In the genomic region with DNA sequence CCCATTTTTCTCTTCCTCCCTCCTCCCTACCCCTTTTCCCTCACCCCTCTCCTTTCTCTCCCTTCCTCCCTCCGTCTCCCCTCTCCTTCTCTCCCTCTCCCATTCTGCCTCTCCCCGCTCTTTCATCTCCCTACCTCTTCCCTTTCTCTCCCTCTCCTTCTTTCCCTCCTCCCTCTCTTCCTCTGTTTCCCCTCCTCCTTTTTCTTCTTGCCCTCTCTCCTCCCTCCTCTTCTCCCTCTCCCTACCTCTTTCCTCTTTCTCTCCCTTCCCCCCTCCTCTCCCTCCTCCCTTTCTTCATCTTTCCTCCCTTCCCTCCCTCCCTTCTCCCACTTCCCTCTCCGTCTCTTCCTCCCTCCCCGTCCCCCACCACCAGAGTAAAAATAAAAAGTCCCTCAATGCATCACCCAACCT, we compare ENCODE assay signal across 14 cellular contexts. TPM values are rescaled to one million over a fixed set of nuclear protein-coding genes. Genes with fewer than 3 reads are reported as not detected.
DNase-seq lines count a peak whose midpoint lies in the region; ATAC-seq, FAIRE-seq and TF ChIP-seq lines count a peak whose summit lies in the region.
"Had no signal": no experiment of that assay in that cellular context is flagged by ENCODE, and none has a peak within 500 bp of the region (broad histone marks: within the 10 kb centered on the region; RNA-seq: fewer than 3 reads in every experiment).

No MANE protein-coding gene starts in this region.

- H2AK5ac ChIP-seq in IMR-90 (ENCODE audit: low read depth, low read length): no peak overlapping the region
- no peak overlapping the region; the same call in 1 of the 2 replicates for H2AK5ac ChIP-seq in H1 (ENCODE audit: low read depth, low read length)

- no peaks in the 10 kb centered on the region for H3K9me3 ChIP-seq in IMR-90 (ENCODE audit: control insufficient read depth, insufficient read depth, low read length)
- H3K9me3 ChIP-seq in H1 (ENCODE audit: insufficient read depth in 2 of 2, low read depth in 1 of 2, low read length in 1 of 2): peaks cover under 1 to 6% of the 10 kb centered on the region in 2 experiments
- peaks cover 0 to 2% of the 10 kb centered on the region in 2 donors for H3K9me3 ChIP-seq in kidney (ENCODE audit: control insufficient read depth in 1 of 2, low read length in 2 of 2)
- no peaks in the 10 kb centered on the region for H3K9me3 ChIP-seq in stomach
- H3K9me3 ChIP-seq: BE2C, Peyer's patch had no signal

- H3K27ac ChIP-seq in IMR-90 (ENCODE audit: insufficient read depth, low read length): peak overlapping the region; percentile 17; the same call in 1 of the 2 replicates
- peak overlapping the region; percentile 75 for H3K27ac ChIP-seq in H1 (ENCODE audit: low read depth, low read length)
- H3K27ac ChIP-seq in kidney (ENCODE audit: low read depth in 2 of 2, low read length in 2 of 2): peak overlapping the region; percentile 80 to 84
- peak overlapping the region; percentile 62 to 80 (median 66) for H3K27ac ChIP-seq in stomach
- H3K27ac ChIP-seq: Peyer's patch had no signal

- H3K9me1 ChIP-seq in IMR-90 (ENCODE audit: insufficient read depth, low read length): no peaks in the 10 kb centered on the region

- H4K8ac ChIP-seq in IMR-90 (ENCODE audit: low read depth in 2 of 2, low read length in 2 of 2) (peak overlapping the region in 1 of 2 experiments; percentile 62; a peak in 2 of 4 replicates), H1 (ENCODE audit: extremely low read depth, insufficient read depth, low read length) (no peak overlapping the region)

- peak overlapping the region; percentile 68 for H2AK9ac ChIP-seq in IMR-90 (replicated peaks; ENCODE audit: low read depth, low read length, poor library complexity)

- H2BK5ac ChIP-seq in IMR-90 (ENCODE audit: low read depth, low read length, poor library complexity, severe bottlenecking) (no peak overlapping the region), H1 (ENCODE audit: low read depth, low read length) (peak overlapping the region; percentile 93)

- H3K27me3 ChIP-seq in IMR-90 (ENCODE audit: control insufficient read depth, insufficient read depth, low read length): peaks cover 4% of the 10 kb centered on the region; the same call in 1 of the 2 replicates
- H3K27me3 ChIP-seq in H1 (replicated peaks in 1 of 4; ENCODE audit: control insufficient read depth in 3 of 4, extremely low read depth in 1 of 4, insufficient read depth in 3 of 4, low read length in 3 of 4): no peaks in the 10 kb centered on the region
- peaks cover 0 to 4% (median 0%) of the 10 kb centered on the region in 3 donors for H3K27me3 ChIP-seq in stomach
- H3K27me3 ChIP-seq: BE2C, Peyer's patch had no signal

- no peak for FAIRE-seq in H1 (lab: Jason Lieb, UNC)
- FAIRE-seq in kidney (lab: Jason Lieb, UNC): no peak

- DNase-seq in IMR-90 (no peak), H1 (ENCODE audit: low read depth in 1 of 2, low spot score in 2 of 2) (no peak), kidney (no peak), stomach (no peak), DMS53 treated with DMSO at 0.1 percent for 48 hours (lab: John Stamatoyannopoulos, UW; ENCODE audit: unreplicated experiment) (no peak), Kasumi-1 (lab: John Stamatoyannopoulos, UW) (no peak)
- no peak for DNase-seq in activated naive CD4-positive, alpha-beta T cell treated with Interleukin-2 at 50 U/mL for 16 hours
- DNase-seq in activated CD4-positive, alpha-beta T cell treated with anti-CD3 and anti-CD28 coated beads, Interleukin-2, amount 10 ng/mL, durations not matched to agents 7 days and 5 days: no peak
- DNase-seq: activated CD8-positive, alpha-beta T cell treated with anti-CD3 and anti-CD28 coated beads, Interleukin-2, amount 10 ng/mL, durations not matched to agents 7 days and 5 days; kidney glomerular epithelial cell; NCI-H1436 treated with DMSO at 0.1 percent for 48 hours; Peyer's patch had no signal

- ATAC-seq in IMR-90 (ENCODE audit: low read depth): no peak
- ATAC-seq: activated CD8-positive, alpha-beta T cell treated with anti-CD3 and anti-CD28 coated beads, Interleukin-2, amount 10 ng/mL, durations not matched to agents 7 days and 5 days had no signal

- H4K91ac ChIP-seq in IMR-90 (ENCODE audit: insufficient read depth, low read depth, low read length) (no peak overlapping the region), H1 (replicated peaks; ENCODE audit: insufficient read length, low read length) (peak overlapping the region; percentile 83)

- H3K4ac ChIP-seq in IMR-90 (ENCODE audit: low read depth, low read length) (no peak overlapping the region), H1 (replicated peaks; ENCODE audit: insufficient read length, low read depth, low read length) (peak overlapping the region; percentile 87)

- no TSS peak for BruUV-seq in IMR-90 (replicated peaks; lab: Mats Ljungman, UMichigan)

- H3K4me2 ChIP-seq in IMR-90 (ENCODE audit: low read depth, low read length): no peak overlapping the region
- peak overlapping the region; percentile 77 to 97 for H3K4me2 ChIP-seq in H1 (ENCODE audit: insufficient read depth in 1 of 2, low read depth in 2 of 2, low read length in 2 of 2)

- H3K4me3 Mint-ChIP-seq in activated CD4-positive, alpha-beta T cell treated with anti-CD3 and anti-CD28 coated beads, Interleukin-2, amount 10 ng/mL, durations not matched to agents 7 days and 5 days: no peak overlapping the region
- H3K4me3 Mint-ChIP-seq: activated CD8-positive, alpha-beta T cell treated with anti-CD3 and anti-CD28 coated beads, Interleukin-2, amount 10 ng/mL, durations not matched to agents 7 days and 5 days; IgD-negative memory B cell had no signal

- H3K4me1 ChIP-seq in IMR-90 (ENCODE audit: control insufficient read depth, insufficient read depth, low read length) (peaks cover 12% of the 10 kb centered on the region), H1 (replicated peaks in 1 of 4; ENCODE audit: control insufficient read depth in 3 of 4, insufficient read depth in 4 of 4, low read length in 3 of 4) (peaks cover 2 to 27% (median 21%) of the 10 kb centered on the region in 4 experiments; a peak in 6 of 7 replicates), kidney (ENCODE audit: control insufficient read depth in 1 of 2, insufficient read depth in 1 of 2, low read depth in 1 of 2, low read length in 2 of 2) (peaks cover 18 to 33% of the 10 kb centered on the region in 2 donors), stomach (peaks cover 35 to 55% (median 49%) of the 10 kb centered on the region in 4 donors)
- H3K4me1 ChIP-seq: BE2C had no signal

- intact Hi-C loops in IMR-90 (cut with micrococcal nuclease) (no loop called here), kidney (cut with DNase I) (no loop called here), stomach (cut with DNase I; ENCODE audit: low total_unique reads) (no loop called here)

- WGBS in IMR-90 (ENCODE audit: extremely low coverage in 2 of 2, insufficient read length in 1 of 2), 2 experiments: 67 to 100% methylated on average over 2 to 3 of the region's 4 CpGs
- WGBS in H1 (ENCODE audit: extremely low coverage in 1 of 2, insufficient coverage in 1 of 2, insufficient read length in 1 of 2, insufficient replicate concordance in 2 of 2, low coverage in 1 of 2, low lambda C conversion rate in 2 of 2, missing lambda C conversion rate in 1 of 2), 2 experiments: 0% methylated on average over 3 of the region's 4 CpGs; no CpG with 5 or more reads in 1 of the 2 experiments
- WGBS in stomach, 5 donors: 65 to 74% (median 68%) methylated on average over 4 of the region's 4 CpGs

- H3K56ac ChIP-seq in IMR-90 (ENCODE audit: extremely low read depth, insufficient read depth, low read length) (no peak overlapping the region), H1 (replicated peaks; ENCODE audit: insufficient read length, low read depth, low read length) (peak overlapping the region; percentile 1)

- H2BK120ac ChIP-seq in IMR-90 (ENCODE audit: low read depth, low read length): no peak overlapping the region
- H2BK120ac ChIP-seq in H1 (replicated peaks; ENCODE audit: low read depth, low read length): no peak overlapping the region

- TF ChIP-seq POLR2A in IMR-90 (IDR thresholded peaks at IDR 0.05; ENCODE audit: low read depth, low read length) (no peak), H1 (IDR thresholded peaks at IDR 0.05; ENCODE audit: control extremely low read depth in 1 of 2, low read depth in 2 of 2, low read length in 2 of 2) (peak in 1 of 2 experiments; percentile 35; a peak in 1 of 3 replicates), stomach (IDR thresholded peaks at IDR 0.05) (no peak)

- POLR2A ChIA-PET in IMR-90 (lab: Charles Lee; ENCODE audit: unreplicated experiment) (no interaction called here), H1 (lab: Charles Lee; ENCODE audit: partially characterized antibody) (interaction anchor here (1.0 to 1.4 kb wide), 2 partner anchors 12 to 27 kb away, joined by 3 to 5 read pairs; no protein-coding TSS in a partner anchor)
- POLR2A ChIA-PET in activated CD4-positive, alpha-beta T cell treated with anti-CD3 and anti-CD28 coated beads, Interleukin-2, amount 10 ng/mL, durations not matched to agents 7 days and 5 days (lab: Charles Lee): no interaction called here

- H3K14ac ChIP-seq in IMR-90 (replicated peaks; ENCODE audit: low read depth, low read length) (no peak overlapping the region), H1 (ENCODE audit: insufficient read length) (peak overlapping the region; percentile 33)

- H4K5ac ChIP-seq in IMR-90 (ENCODE audit: low read depth, low read length) (peak overlapping the region; percentile 68; the same call in 1 of the 2 replicates), H1 (ENCODE audit: insufficient read length, low read depth, low read length) (peak overlapping the region; percentile 49)

- in situ Hi-C loops in IMR-90 (cut with MboI; ENCODE audit: low sequenced_read_pairs): no loop called here

- no peak overlapping the region; the same call in 1 of the 2 replicates for H3K9ac ChIP-seq in IMR-90 (ENCODE audit: low read depth, low read length)
- peak overlapping the region in 2 of 4 experiments; percentile 11 to 59; a peak in 3 of 7 replicates for H3K9ac ChIP-seq in H1 (replicated peaks in 1 of 4; ENCODE audit: extremely low read depth in 1 of 4, low read depth in 3 of 4, low read length in 3 of 4)
- H3K9ac ChIP-seq in kidney (ENCODE audit: low read length in 2 of 2): peak overlapping the region in 1 of 2 donors; percentile 70

- peak overlapping the region; percentile 29; the same call in 1 of the 2 replicates for H3K18ac ChIP-seq in IMR-90 (ENCODE audit: low read depth, low read length)
- peak overlapping the region; percentile 92; the same call in 1 of the 2 replicates for H3K18ac ChIP-seq in H1 (ENCODE audit: extremely low read depth, low read length)

- H3K9me3 Mint-ChIP-seq in activated CD4-positive, alpha-beta T cell treated with anti-CD3 and anti-CD28 coated beads, Interleukin-2, amount 10 ng/mL, durations not matched to agents 7 days and 5 days: no peaks in the 10 kb centered on the region
- H3K9me3 Mint-ChIP-seq: IgD-negative memory B cell had no signal

- peaks cover 0 to 10% of the 10 kb centered on the region in 2 experiments; a peak in 2 of 4 replicates for H3K79me2 ChIP-seq in H1 (ENCODE audit: control insufficient read depth in 1 of 2, insufficient read depth in 2 of 2, low read length in 2 of 2)

- TF ChIP-seq EP300 in H1 (IDR thresholded peaks at IDR 0.05; ENCODE audit: borderline replicate concordance in 1 of 2, low read depth in 2 of 2, low read length in 2 of 2) (peak in 1 of 2 experiments; percentile 25; a peak in 1 of 3 replicates), stomach (IDR thresholded peaks at IDR 0.05) (no peak)

- no peak overlapping the region for H3K27ac Mint-ChIP-seq in activated CD4-positive, alpha-beta T cell treated with anti-CD3 and anti-CD28 coated beads, Interleukin-2, amount 10 ng/mL, durations not matched to agents 7 days and 5 days
- H3K27ac Mint-ChIP-seq: activated CD8-positive, alpha-beta T cell treated with anti-CD3 and anti-CD28 coated beads, Interleukin-2, amount 10 ng/mL, durations not matched to agents 7 days and 5 days; IgD-negative memory B cell had no signal

- H3K27me3 Mint-ChIP-seq in activated CD4-positive, alpha-beta T cell treated with anti-CD3 and anti-CD28 coated beads, Interleukin-2, amount 10 ng/mL, durations not matched to agents 7 days and 5 days: peaks cover 2% of the 10 kb centered on the region

- no peaks in the 10 kb centered on the region for H4K20me1 ChIP-seq in IMR-90 (ENCODE audit: insufficient read depth, low read length)
- no peaks in the 10 kb centered on the region for H4K20me1 ChIP-seq in H1 (replicated peaks in 1 of 2; ENCODE audit: control insufficient read depth in 1 of 2, insufficient read depth in 2 of 2, low read length in 2 of 2)

- H3K4me3 ChIP-seq in IMR-90 (ENCODE audit: insufficient read depth, low read depth, low read length) (no peak overlapping the region), H1 (ENCODE audit: extremely low read depth in 1 of 4, insufficient read depth in 2 of 4, low read depth in 3 of 4, low read length in 4 of 4) (peak overlapping the region in 3 of 4 experiments; percentile 53 to 69 (median 61); a peak in 6 of 8 replicates), kidney (ENCODE audit: low read length in 2 of 2) (peak overlapping the region in 1 of 2 donors; percentile 59), stomach (no peak overlapping the region)
- H3K4me3 ChIP-seq: Peyer's patch had no signal

- no peaks in the 10 kb centered on the region for H3K36me3 Mint-ChIP-seq in activated CD4-positive, alpha-beta T cell treated with anti-CD3 and anti-CD28 coated beads, Interleukin-2, amount 10 ng/mL, durations not matched to agents 7 days and 5 days (ENCODE audit: low read depth)

- H2BK12ac ChIP-seq in H1 (ENCODE audit: low read depth, low read length): peak overlapping the region; percentile 93

- H3K23me2 ChIP-seq in H1 (ENCODE audit: low read depth, low read length): peaks cover 21% of the 10 kb centered on the region

- H3K4me1 Mint-ChIP-seq in activated CD4-positive, alpha-beta T cell treated with anti-CD3 and anti-CD28 coated beads, Interleukin-2, amount 10 ng/mL, durations not matched to agents 7 days and 5 days: no peaks in the 10 kb centered on the region

- H2AFZ ChIP-seq in IMR-90 (replicated peaks; ENCODE audit: low read length, poor library complexity) (no peak overlapping the region), H1 (ENCODE audit: low read length) (no peak overlapping the region)

- TF ChIP-seq RAD21 in IMR-90 (IDR thresholded peaks at IDR 0.05; ENCODE audit: low read length): no peak
- TF ChIP-seq RAD21 in H1 (IDR thresholded peaks at IDR 0.05 in 1 of 2, conservative IDR thresholded peaks at IDR 0.05 in 1 of 2; ENCODE audit: low read depth in 2 of 2, low read length in 2 of 2): no peak

- H3K36me3 ChIP-seq in IMR-90 (ENCODE audit: control insufficient read depth, insufficient read depth, low read length) (peaks cover 3% of the 10 kb centered on the region), H1 (ENCODE audit: control insufficient read depth in 2 of 4, insufficient read depth in 4 of 4, low read length in 3 of 4) (no peaks in the 10 kb centered on the region), kidney (ENCODE audit: control insufficient read depth in 1 of 2, insufficient read depth in 2 of 2, low read length in 2 of 2) (no peaks in the 10 kb centered on the region), stomach (no peaks in the 10 kb centered on the region)
- H3K36me3 ChIP-seq: BE2C, Peyer's patch had no signal

- H2BK15ac ChIP-seq in IMR-90 (ENCODE audit: low read depth, low read length) (no peak overlapping the region), H1 (ENCODE audit: low read length) (no peak overlapping the region)

- CTCF ChIA-PET in IMR-90 (lab: Yijun Ruan, JAX) (interaction anchor here (0.6 kb wide), 1 partner anchor 58 kb away, joined by 3 read pairs; no protein-coding TSS in a partner anchor), H1 (lab: Charles Lee; ENCODE audit: partially characterized antibody) (interaction anchor here (1.0 to 3.1 kb wide), 2 partner anchors 10 to 12 kb away, joined by 3 to 11 read pairs; a partner anchor contains a TSS)
- CTCF ChIA-PET in activated CD4-positive, alpha-beta T cell treated with anti-CD3 and anti-CD28 coated beads, Interleukin-2, amount 10 ng/mL, durations not matched to agents 7 days and 5 days (lab: Charles Lee): interaction anchor here (0.7 kb wide), 1 partner anchor 1355 kb away, joined by 3 read pairs; no protein-coding TSS in a partner anchor

- H3K23ac ChIP-seq in IMR-90 (ENCODE audit: low read depth, low read length): no peak overlapping the region
- H3K23ac ChIP-seq in H1 (ENCODE audit: insufficient read length): no peak overlapping the region

- H3K79me1 ChIP-seq in IMR-90 (ENCODE audit: low read depth in 1 of 2, low read length in 2 of 2) (no peaks in the 10 kb centered on the region), H1 (ENCODE audit: low read depth, low read length) (no peaks in the 10 kb centered on the region)

- TF ChIP-seq CTCF in IMR-90 (conservative IDR thresholded peaks at IDR 0.05; ENCODE audit: low read depth, low read length): no peak
- TF ChIP-seq CTCF in H1 (IDR thresholded peaks at IDR 0.05; ENCODE audit: control extremely low read depth in 1 of 3, insufficient read depth in 1 of 3, low read depth in 1 of 3, low read length in 3 of 3): no peak
- no peak for TF ChIP-seq CTCF in kidney (IDR thresholded peaks at IDR 0.05; ENCODE audit: borderline replicate concordance, extremely low read depth, insufficient read depth)
- TF ChIP-seq CTCF in stomach (IDR thresholded peaks at IDR 0.05): no peak

- dilution Hi-C loops in IMR-90 (cut with HindIII; ENCODE audit: low sequenced_read_pairs, unreplicated experiment): no loop called here

- H2BK20ac ChIP-seq in IMR-90 (ENCODE audit: low read depth, low read length) (no peak overlapping the region), H1 (ENCODE audit: low read length) (peak overlapping the region; percentile 43; the same call in 1 of the 2 replicates)

RNA-seq across cellular contexts. Expression of a gene that starts 10.5 kb away (rescaled TPM):
- total RNA-seq in IMR-90 (2012; rRNA removed): 1.1 TPM in 2 replicates
- 0.94 and 1.2 TPM in 2 replicates for polyA plus RNA-seq in IMR-90 (2012; rRNA removed)
- polyA plus RNA-seq in IMR-90 (2012; cell fraction: cytosol; rRNA removed): 0.29 and 0.55 TPM in 2 replicates
- 0.41 and 0.61 TPM in 2 replicates for polyA plus RNA-seq in IMR-90 (2012; cell fraction: nucleus; rRNA removed; ENCODE audit: low replicate concordance)
- 3.8 and 4.5 TPM in 2 replicates for total RNA-seq in H1 (2021; fragmentation: NEBNext Ultra II Directional; extraction: Animal tissue kit (Norgen Biotek cat#: 25700))
- polyA plus RNA-seq in H1 (2011; rRNA removed): 5.3 and 5.9 TPM in 2 replicates
- 10.1 TPM for polyA plus RNA-seq in H1 (2011; cell fraction: cytosol; rRNA removed)
- 8.1 TPM for polyA plus RNA-seq in H1 (2011; cell fraction: nucleus; rRNA removed)
- 6.7 to 11.2 TPM (median 9.3 TPM) in 4 replicates for polyA plus RNA-seq in H1 (2012, experiment 1 of 2)
- 6.5 TPM for polyA plus RNA-seq in H1 (2012, experiment 2 of 2)
- polyA plus RNA-seq in H1 (2013, experiment 1 of 2): 3.1 TPM
- polyA plus RNA-seq in H1 (2013, experiment 2 of 2): 2.5 TPM
- polyA minus RNA-seq in H1 (2011; rRNA and poly(A)+ RNA removed): 9.4 and 12.5 TPM in 2 replicates
- 5.3 TPM for polyA minus RNA-seq in H1 (2011; cell fraction: cytosol; rRNA and poly(A)+ RNA removed)
- 29.4 TPM for polyA minus RNA-seq in H1 (2011; cell fraction: nucleus; rRNA and poly(A)+ RNA removed)
- total RNA-seq in kidney: 26.2 TPM
- polyA plus RNA-seq in kidney (ENCODE audit: insufficient read depth, low read depth, low replicate concordance): 9.8 TPM
- 1 to 10 TPM in 1 of 5 donors, under 1 TPM in 3, not detected in 1; 0.58 to 8.2 (median 0.81) TPM for total RNA-seq in stomach
- 1 to 10 TPM in 2 of 3 donors, under 1 TPM in 1; 0.93 to 1.7 (median 1.1) TPM for polyA plus RNA-seq in stomach
- total RNA-seq in activated CD4-positive, alpha-beta T cell treated with anti-CD3 and anti-CD28 coated beads, Interleukin-2, amount 10 ng/mL, durations not matched to agents 7 days and 5 days: under 1 TPM; 0.15 to 0.27 TPM
- polyA plus RNA-seq: IgD-negative memory B cell had no signal

RNA-seq across cellular contexts. Expression of a gene that starts 12.6 kb away (rescaled TPM):
- total RNA-seq in IMR-90 (2012; rRNA removed): 48.8 and 61.4 TPM in 2 replicates
- polyA plus RNA-seq in IMR-90 (2012; rRNA removed): 8.4 and 9.1 TPM in 2 replicates
- 0.93 and 1.8 TPM in 2 replicates for polyA plus RNA-seq in IMR-90 (2012; cell fraction: cytosol; rRNA removed)
- 1.9 and 26.7 TPM in 2 replicates for polyA plus RNA-seq in IMR-90 (2012; cell fraction: nucleus; rRNA removed; ENCODE audit: low replicate concordance)
- 27.5 and 32.4 TPM in 2 replicates for total RNA-seq in H1 (2021; fragmentation: NEBNext Ultra II Directional; extraction: Animal tissue kit (Norgen Biotek cat#: 25700))
- polyA plus RNA-seq in H1 (2011; rRNA removed): 5.9 and 9.9 TPM in 2 replicates
- 12.8 TPM for polyA plus RNA-seq in H1 (2011; cell fraction: cytosol; rRNA removed)
- 8.5 TPM for polyA plus RNA-seq in H1 (2011; cell fraction: nucleus; rRNA removed)
- polyA plus RNA-seq in H1 (2012, experiment 1 of 2): 12.2 to 24.6 TPM (median 15.0 TPM) in 4 replicates
- polyA plus RNA-seq in H1 (2012, experiment 2 of 2): 1.4 TPM
- polyA plus RNA-seq in H1 (2013, experiment 1 of 2): 28.1 TPM
- 26.4 TPM for polyA plus RNA-seq in H1 (2013, experiment 2 of 2)
- polyA minus RNA-seq in H1 (2011; rRNA and poly(A)+ RNA removed): 73.8 and 104 TPM in 2 replicates
- 29.0 TPM for polyA minus RNA-seq in H1 (2011; cell fraction: cytosol; rRNA and poly(A)+ RNA removed)
- 131 TPM for polyA minus RNA-seq in H1 (2011; cell fraction: nucleus; rRNA and poly(A)+ RNA removed)
- total RNA-seq in kidney: 83.7 TPM
- polyA plus RNA-seq in kidney (ENCODE audit: insufficient read depth, low read depth, low replicate concordance): 9.4 TPM
- 100 to 1,000 TPM in 2 of 5 donors, 10 to 100 TPM in 3; 26.6 to 224 (median 78.1) TPM for total RNA-seq in stomach
- polyA plus RNA-seq in stomach: 1 to 10 TPM; 8.1 to 9.7 (median 8.7) TPM
- total RNA-seq in activated CD4-positive, alpha-beta T cell treated with anti-CD3 and anti-CD28 coated beads, Interleukin-2, amount 10 ng/mL, durations not matched to agents 7 days and 5 days: 10 to 100 TPM; 20.5 to 23.9 TPM

Comparison
In these comparisons a context has a peak if more than half of its experiments do, and no peak if none do; other contexts are left out.
1. H3K27ac ChIP-seq: peak in every context shown above with its lines; median percentile 82 in kidney; 75 in H1; 66 in stomach; 17 in IMR-90.
2. H3K4me3 ChIP-seq: peak in H1 (3 of 4); none in IMR-90 (single experiment) and stomach (0 of 4).